In genomic region chr1:41572224-41572623, GRCh38 we compare ENCODE assay signal across 15 cellular contexts.
DNase-seq lines count a peak whose midpoint lies in the region; TF ChIP-seq lines count a peak whose summit lies in the region.
"Had no signal": no experiment of that assay in that cellular context is flagged by ENCODE, and none has a peak within 500 bp of the region (broad histone marks: within the 10 kb centered on the region; RNA-seq: fewer than 3 reads in every experiment).

No MANE protein-coding gene starts in this region.

- peaks cover 50% of the 10 kb centered on the region for H3K36me3 Mint-ChIP-seq in activated CD4-positive, alpha-beta memory T cell treated with anti-CD3 and anti-CD28 coated beads for 36 hours
- H3K36me3 Mint-ChIP-seq in endodermal cell (ENCODE audit: low read depth), result no peaks in the 10 kb centered on the region

- WGBS in endodermal cell (ENCODE audit: insufficient coverage in 1 of 2, insufficient read length in 1 of 2), 2 experiments, result 87 to 100% methylated on average over 2 to 5 of the region's 5 CpGs

- H3K27me3 ChIP-seq in endodermal cell (ENCODE audit: control insufficient read depth, insufficient read depth, low read length, poor library complexity, severe bottlenecking), result peaks cover 15% of the 10 kb centered on the region
- H3K27me3 ChIP-seq: BLaER1 had no signal

- H3K4me1 ChIP-seq in endodermal cell (ENCODE audit: control insufficient read depth, insufficient read depth, low read length), result no peaks in the 10 kb centered on the region
- H3K4me1 ChIP-seq: Caco-2 had no signal

- H3K27ac ChIP-seq in endodermal cell (ENCODE audit: low read depth, low read length), result no peak overlapping the region
- H3K27ac ChIP-seq: BLaER1 had no signal

- no peak for TF ChIP-seq CTCF in endodermal cell (conservative IDR thresholded peaks at IDR 0.05)

- peak; percentile 52 for DNase-seq in activated CD8-positive, alpha-beta memory T cell treated with anti-CD3 and anti-CD28 coated beads for 24 hours
- DNase-seq in activated CD8-positive, alpha-beta memory T cell treated with anti-CD3 and anti-CD28 coated beads, Interleukin-2, amount 50 U/mL, for 4 hours, result no peak
- DNase-seq in activated CD4-positive, alpha-beta memory T cell treated with anti-CD3 and anti-CD28 coated beads for 36 hours, result no peak
- DNase-seq in endodermal cell, result peak; percentile 26
- peak; percentile 23 for DNase-seq in ureter (ENCODE audit: low spot score)
- no peak for DNase-seq in GDM1 (lab: John Stamatoyannopoulos, UW)
- no peak for DNase-seq in stimulated activated naive CD4-positive, alpha-beta T cell treated with Interleukin-2 at 50 U/mL for 16 hours (lab: John Stamatoyannopoulos, UW)
- DNase-seq: 8988T; AML-193; Caco-2; CD8-positive, alpha-beta memory T cell; DND-41; GF-D8; IMR-90 had no signal

- H3K4me1 Mint-ChIP-seq in activated CD4-positive, alpha-beta memory T cell treated with anti-CD3 and anti-CD28 coated beads for 36 hours (ENCODE audit: low read depth), result peaks cover 17% of the 10 kb centered on the region
- no peaks in the 10 kb centered on the region for H3K4me1 Mint-ChIP-seq in endodermal cell

- no peaks in the 10 kb centered on the region for H3K9me3 ChIP-seq in endodermal cell (ENCODE audit: control insufficient read depth, low read length)
- H3K9me3 ChIP-seq: BLaER1, Caco-2 had no signal

- no peak overlapping the region for H3K9ac ChIP-seq in endodermal cell (ENCODE audit: extremely low read depth, low read length, poor library complexity, severe bottlenecking)
- H3K9ac ChIP-seq: BLaER1 had no signal

- H3K36me3 ChIP-seq in endodermal cell (ENCODE audit: control insufficient read depth, insufficient read depth, low read length), result no peaks in the 10 kb centered on the region
- H3K36me3 ChIP-seq: BLaER1 had no signal

- H3K27me3 Mint-ChIP-seq in activated CD4-positive, alpha-beta memory T cell treated with anti-CD3 and anti-CD28 coated beads for 36 hours, result no peaks in the 10 kb centered on the region
- H3K27me3 Mint-ChIP-seq in endodermal cell (ENCODE audit: insufficient read depth), result peaks cover 13% of the 10 kb centered on the region
- H3K27me3 Mint-ChIP-seq: CD8-positive, alpha-beta memory T cell had no signal

- peak overlapping the region; percentile 28 for H3K27ac Mint-ChIP-seq in activated CD4-positive, alpha-beta memory T cell treated with anti-CD3 and anti-CD28 coated beads for 36 hours
- H3K27ac Mint-ChIP-seq in endodermal cell, result no peak overlapping the region

- H3K4me3 Mint-ChIP-seq in activated CD4-positive, alpha-beta memory T cell treated with anti-CD3 and anti-CD28 coated beads for 36 hours, result no peak overlapping the region
- H3K4me3 Mint-ChIP-seq in endodermal cell, result no peak overlapping the region
- H3K4me3 Mint-ChIP-seq: CD8-positive, alpha-beta memory T cell had no signal

- CTCF ChIA-PET in activated CD4-positive, alpha-beta memory T cell treated with anti-CD3 and anti-CD28 coated beads for 36 hours (lab: Charles Lee), result interaction anchor here (1.1 to 2.6 kb wide), 2 partner anchors 85 to 601 kb away, joined by 5 to 10 read pairs; no protein-coding TSS in a partner anchor

- intact Hi-C loops in activated CD4-positive, alpha-beta memory T cell treated with anti-CD3 and anti-CD28 coated beads for 36 hours (cut with micrococcal nuclease), result loop anchor here (5.0 kb wide), 4 partner anchors 65 to 290 kb away; no protein-coding TSS in a partner anchor

- POLR2A ChIA-PET in activated CD4-positive, alpha-beta memory T cell treated with anti-CD3 and anti-CD28 coated beads for 36 hours (lab: Charles Lee), result no interaction called here

- H3K4me3 ChIP-seq in endodermal cell (ENCODE audit: low read length), result no peak overlapping the region
- H3K4me3 ChIP-seq: BLaER1 had no signal

- H3K9me3 Mint-ChIP-seq in activated CD4-positive, alpha-beta memory T cell treated with anti-CD3 and anti-CD28 coated beads for 36 hours, result no peaks in the 10 kb centered on the region
- no peaks in the 10 kb centered on the region for H3K9me3 Mint-ChIP-seq in endodermal cell
- H3K9me3 Mint-ChIP-seq: CD8-positive, alpha-beta memory T cell had no signal

Comparison
In these comparisons a context has a peak if more than half of its experiments do, and no peak if none do; other contexts are left out.
1. DNase-seq: peak in activated CD8-positive, alpha-beta memory T cell treated with anti-CD3 and anti-CD28 coated beads for 24 hours (single experiment), endodermal cell (single experiment) and ureter (single experiment); none in activated CD8-positive, alpha-beta memory T cell treated with anti-CD3 and anti-CD28 coated beads, Interleukin-2, amount 50 U/mL, for 4 hours (single experiment), activated CD4-positive, alpha-beta memory T cell treated with anti-CD3 and anti-CD28 coated beads for 36 hours (single experiment), GDM1 (single experiment) and stimulated activated naive CD4-positive, alpha-beta T cell treated with Interleukin-2 at 50 U/mL for 16 hours (single experiment).